In genomic region chr10:71362141-71362540, GRCh38 we compare ENCODE assay signal across 28 cellular contexts. TPM values are rescaled to one million over a fixed set of nuclear protein-coding genes. Genes with fewer than 3 reads are reported as not detected.
"Had no signal": no experiment of that assay in that cellular context is flagged by ENCODE, and none has a peak within 500 bp of the region (broad histone marks: within the 10 kb centered on the region; RNA-seq: fewer than 3 reads in every experiment).

No MANE protein-coding gene starts in this region.

- H3K27me3 Mint-ChIP-seq: naive thymus-derived CD4-positive, alpha-beta T cell; type B pancreatic cell had no signal

- H3K4me3 ChIP-seq: gastrocnemius medialis, hepatocyte, left lung, ovary, psoas muscle, sigmoid colon, testis, tibial artery had no signal

- H3K4me3 Mint-ChIP-seq: endodermal cell; naive thymus-derived CD4-positive, alpha-beta T cell; nephron; type B pancreatic cell had no signal

- FAIRE-seq: colon had no signal

- H3K4me2 ChIP-seq: hepatocyte had no signal

- H3K27me3 ChIP-seq: gastrocnemius medialis, hepatocyte, left lung, ovary, sigmoid colon, testis, tibial artery had no signal

- ATAC-seq: esophagus mucosa; gastrocnemius medialis; left cardiac atrium; left lung; naive thymus-derived CD4-positive, alpha-beta T cell; psoas muscle; right cardiac atrium; stimulated activated naive CD8-positive, alpha-beta T cell treated with anti-CD3 and anti-CD28 coated beads, Interleukin-15, Interleukin-2, amounts not matched to agents 100 U/mL and 50 U/mL, for 24 hours had no signal

- H3K4me1 Mint-ChIP-seq: endodermal cell had no signal

- H3K27ac ChIP-seq: epithelial cell of prostate, gastrocnemius medialis, hepatocyte, left lung, ovary, psoas muscle, sigmoid colon, testis, tibial artery had no signal

- H3K9me3 ChIP-seq: gastrocnemius medialis, left lung, ovary, psoas muscle, sigmoid colon, testis, tibial artery had no signal

- H3K27ac Mint-ChIP-seq: endodermal cell, nephron, type B pancreatic cell had no signal

- DNase-seq: effector CD8-positive, alpha-beta T cell; endodermal cell; foreskin fibroblast; gastrocnemius medialis; head of caudate nucleus; left cardiac atrium; left lung; mesendoderm; midbrain; naive thymus-derived CD4-positive, alpha-beta T cell; occipital lobe; ovary; psoas muscle; right cardiac atrium; sigmoid colon; stimulated activated naive CD8-positive, alpha-beta T cell treated with anti-CD3 and anti-CD28 coated beads, Interleukin-15, Interleukin-2, amounts not matched to agents 100 U/mL and 50 U/mL, for 24 hours; substantia nigra; testis; tibial artery had no signal

- H3K79me2 ChIP-seq: hepatocyte had no signal

- H3K4me1 ChIP-seq: gastrocnemius medialis, psoas muscle, sigmoid colon, testis, tibial artery had no signal

- H3K9me3 Mint-ChIP-seq: endodermal cell; naive thymus-derived CD4-positive, alpha-beta T cell; nephron; type B pancreatic cell had no signal

- H3K36me3 ChIP-seq: ovary had no signal

- H2AFZ ChIP-seq: hepatocyte had no signal

RNA-seq across cellular contexts. Expression of gene CDH23, which starts 34.6 kb away (rescaled TPM):
- total RNA-seq: glomerular endothelial cell, lung microvascular endothelial cell, renal cortical epithelial cell had no signal
